Comparison of ENCODE assay signal across 14 cellular contexts in genomic region chr6:143514996-143515760, GRCh38. TPM values are rescaled to one million over a fixed set of nuclear protein-coding genes. Genes with fewer than 3 reads are reported as not detected.
DNase-seq lines count a peak whose midpoint lies in the region; ATAC-seq and TF ChIP-seq lines count a peak whose summit lies in the region.
"Had no signal": no experiment of that assay in that cellular context is flagged by ENCODE, and none has a peak within 500 bp of the region (broad histone marks: within the 10 kb centered on the region; RNA-seq: fewer than 3 reads in every experiment).

No MANE protein-coding gene starts in this region.

- H3K27ac ChIP-seq in heart right ventricle, result peak overlapping the region; percentile 53 to 94 (median 82)
- peak overlapping the region; percentile 49 for H3K27ac ChIP-seq in stomach smooth muscle (ENCODE audit: low read length)
- H3K27ac ChIP-seq in mesendoderm (ENCODE audit: low read depth, low read length), result no peak overlapping the region
- H3K27ac ChIP-seq: C4-2B had no signal

- no peak overlapping the region for H2BK5ac ChIP-seq in mesendoderm (ENCODE audit: low read length)

- H3K9ac ChIP-seq in stomach smooth muscle (ENCODE audit: low read length in 2 of 2) (no peak overlapping the region), mesendoderm (ENCODE audit: low read length) (no peak overlapping the region)

- no peak overlapping the region for H3K4me2 ChIP-seq in mesendoderm (ENCODE audit: low read length)

- H3K18ac ChIP-seq in mesendoderm (ENCODE audit: low read length), result no peak overlapping the region

- whole genome bisulfite sequencing in heart right ventricle, 2 donors, result 43 to 52% methylated on average over 15 of the region's 15 CpGs
- no CpG with 5 or more reads among the region's 15 CpGs for WGBS in mesendoderm (ENCODE audit: extremely low coverage, insufficient coverage, low lambda C conversion rate)

- no peak overlapping the region for H2AK5ac ChIP-seq in mesendoderm (ENCODE audit: low read length)

- peaks cover 0 to 2% (median 0%) of the 10 kb centered on the region in 11 donors for H3K9me3 ChIP-seq in heart right ventricle
- no peaks in the 10 kb centered on the region for H3K9me3 ChIP-seq in stomach smooth muscle (ENCODE audit: control insufficient read depth in 2 of 2, low read length in 2 of 2)

- H3K23ac ChIP-seq in mesendoderm (ENCODE audit: low read length), result no peak overlapping the region

- intact Hi-C loops in heart right ventricle (cut with DNase I), result loop anchor here in 2 of 10 donors (5.0 kb wide), 2 partner anchors 47 to 497 kb away; no protein-coding TSS in a partner anchor

- H4K8ac ChIP-seq in mesendoderm (ENCODE audit: low read depth, low read length), result no peak overlapping the region

- H3K79me2 ChIP-seq in mesendoderm (ENCODE audit: control insufficient read depth, insufficient read depth, low read length), result no peaks in the 10 kb centered on the region

- H3K27me3 ChIP-seq in heart right ventricle, result no peaks in the 10 kb centered on the region
- H3K27me3 ChIP-seq in stomach smooth muscle (ENCODE audit: control insufficient read depth in 1 of 2, insufficient read depth in 2 of 2, low read length in 2 of 2), result no peaks in the 10 kb centered on the region
- no peaks in the 10 kb centered on the region for H3K27me3 ChIP-seq in mesendoderm (ENCODE audit: insufficient read depth, low read length, poor library complexity)

- peak; percentile 37 to 83 (median 78) for ATAC-seq in heart right ventricle

- no peaks in the 10 kb centered on the region for H3K79me1 ChIP-seq in mesendoderm (ENCODE audit: low read length)

- DNase-seq in M059J (ENCODE audit: low read depth) (peak; percentile 31), cerebellar cortex (ENCODE audit: low spot score) (peak; percentile 79), heart right ventricle (peak; percentile 63 to 83), activated T-cell treated with anti-CD3 and anti-CD28 coated beads for 4 hours (no peak), mesendoderm (no peak), HCEC 1CT (no peak)
- no peak for DNase-seq in activated naive CD4-positive, alpha-beta T cell treated with anti-CD3 and anti-CD28 coated beads, Interleukin-2, amount 50 U/mL, for 16 hours
- DNase-seq: GDM1; NCI-H1417 treated with DMSO at 0.1 percent for 48 hours; NCI-H748 treated with DMSO at 0.1 percent for 48 hours; stimulated activated CD4-positive, alpha-beta T cell treated with anti-CD3 and anti-CD28 coated beads, Interleukin-4, amount 100 ng/mL, for 1 hour; stimulated activated naive CD4-positive, alpha-beta T cell treated with Interleukin-2 at 50 U/mL for 16 hours had no signal

- H3K56ac ChIP-seq in mesendoderm (ENCODE audit: low read length), result no peak overlapping the region

- H4K5ac ChIP-seq in mesendoderm (ENCODE audit: low read length), result no peak overlapping the region

- no peaks in the 10 kb centered on the region for H3K36me3 ChIP-seq in heart right ventricle
- no peaks in the 10 kb centered on the region for H3K36me3 ChIP-seq in stomach smooth muscle (ENCODE audit: control insufficient read depth in 2 of 2, insufficient read depth in 2 of 2, low read length in 2 of 2)
- no peaks in the 10 kb centered on the region for H3K36me3 ChIP-seq in mesendoderm (ENCODE audit: control insufficient read depth, insufficient read depth, low read length)

- H3K4me3 ChIP-seq in heart right ventricle, result no peak overlapping the region
- peak overlapping the region in 1 of 2 donors; percentile 15 for H3K4me3 ChIP-seq in stomach smooth muscle (ENCODE audit: low read length in 2 of 2)
- H3K4me3 ChIP-seq in mesendoderm (ENCODE audit: low read length), result no peak overlapping the region

- H3K4me1 ChIP-seq in heart right ventricle (peaks cover 3 to 49% (median 26%) of the 10 kb centered on the region in 9 donors), stomach smooth muscle (ENCODE audit: control insufficient read depth, insufficient read depth, low read length) (peaks cover 19% of the 10 kb centered on the region), mesendoderm (ENCODE audit: control insufficient read depth, low read depth, low read length) (no peaks in the 10 kb centered on the region)

- H2BK15ac ChIP-seq in mesendoderm (replicated peaks; ENCODE audit: low read depth), result no peak overlapping the region

- TF ChIP-seq CTCF in heart right ventricle (IDR thresholded peaks at IDR 0.05), result no peak

- H2BK120ac ChIP-seq in mesendoderm (ENCODE audit: low read depth, low read length), result no peak overlapping the region

- H3K4ac ChIP-seq in mesendoderm (ENCODE audit: low read depth, low read length), result no peak overlapping the region

RNA-seq across cellular contexts. Expression of gene FUCA2, which starts 3.7 kb away (rescaled TPM):
- total RNA-seq in M059J (2014; rRNA removed; shearing (Covaris generic)), result 140 and 183 TPM in 2 replicates
- total RNA-seq in heart right ventricle, result 10 to 100 TPM; 32.8 to 63.4 (median 40.1) TPM
- polyA plus RNA-seq in heart right ventricle, result 10 to 100 TPM; 24.1 to 47.1 TPM
- polyA plus RNA-seq in mesendoderm (2013, experiment 1 of 2), result 29.0 TPM
- polyA plus RNA-seq in mesendoderm (2013, experiment 2 of 2), result 30.0 TPM

Comparison
In these comparisons a context has a peak if more than half of its experiments do, and no peak if none do; other contexts are left out.
1. DNase-seq: peak in M059J (single experiment), cerebellar cortex (single experiment) and heart right ventricle (2 of 2); none in activated naive CD4-positive, alpha-beta T cell treated with anti-CD3 and anti-CD28 coated beads, Interleukin-2, amount 50 U/mL, for 16 hours (single experiment), activated T-cell treated with anti-CD3 and anti-CD28 coated beads for 4 hours (single experiment), mesendoderm (single experiment) and HCEC 1CT (single experiment).